Comparison of ENCODE assay signal across 19 cellular contexts in genomic region chr5:123350744-123351143, GRCh38.
"Had no signal": no experiment of that assay in that cellular context is flagged by ENCODE, and none has a peak within 500 bp of the region (broad histone marks: within the 10 kb centered on the region; RNA-seq: fewer than 3 reads in every experiment).

No MANE protein-coding gene starts in this region.

- H3K27me3 ChIP-seq: neural progenitor cell, right atrium auricular region, tibial nerve had no signal

- H3K4me1 Mint-ChIP-seq: activated CD4-positive, alpha-beta memory T cell treated with anti-CD3 and anti-CD28 coated beads, Interleukin-2, amount 10 ng/mL, durations not matched to agents 7 days and 5 days; activated CD8-positive, alpha-beta memory T cell treated with anti-CD3 and anti-CD28 coated beads, Interleukin-2, amount 10 ng/mL, durations not matched to agents 7 days and 5 days; activated naive CD8-positive, alpha-beta T cell treated with anti-CD3 and anti-CD28 coated beads, Interleukin-2, amount 10 ng/mL, durations not matched to agents 7 days and 5 days; naive thymus-derived CD4-positive, alpha-beta T cell; neural progenitor cell had no signal

- H3K27me3 Mint-ChIP-seq: activated CD4-positive, alpha-beta memory T cell treated with anti-CD3 and anti-CD28 coated beads, Interleukin-2, amount 10 ng/mL, durations not matched to agents 7 days and 5 days; activated CD8-positive, alpha-beta memory T cell treated with anti-CD3 and anti-CD28 coated beads, Interleukin-2, amount 10 ng/mL, durations not matched to agents 7 days and 5 days; activated naive CD8-positive, alpha-beta T cell treated with anti-CD3 and anti-CD28 coated beads, Interleukin-2, amount 10 ng/mL, durations not matched to agents 7 days and 5 days; naive thymus-derived CD4-positive, alpha-beta T cell; progenitor cell of endocrine pancreas had no signal

- DNase-seq: activated CD4-positive, alpha-beta memory T cell treated with anti-CD3 and anti-CD28 coated beads, Interleukin-2, amount 10 ng/mL, durations not matched to agents 7 days and 5 days; activated CD4-positive, alpha-beta T cell treated with anti-CD3 and anti-CD28 coated beads for 48 hours; activated CD4-positive, CD25-positive, alpha-beta regulatory T cell; activated CD8-positive, alpha-beta memory T cell treated with anti-CD3 and anti-CD28 coated beads, Interleukin-2, amount 10 ng/mL, durations not matched to agents 7 days and 5 days; activated naive CD4-positive, alpha-beta T cell treated with Interleukin-2 at 50 U/mL for 16 hours; activated naive CD8-positive, alpha-beta T cell treated with anti-CD3 and anti-CD28 coated beads, Interleukin-2, amount 10 ng/mL, durations not matched to agents 7 days and 5 days; cortex of kidney; mesendoderm; naive thymus-derived CD4-positive, alpha-beta T cell; stimulated activated CD4-positive, alpha-beta T cell treated with anti-CD3 and anti-CD28 coated beads, Interleukin-2, amount 100 ng/mL, for 24 hours; stimulated activated naive CD8-positive, alpha-beta T cell treated with anti-CD3 and anti-CD28 coated beads, Interleukin-15, Interleukin-2, amounts not matched to agents 100 U/mL and 50 U/mL, for 24 hours; substantia nigra had no signal

- ATAC-seq: activated CD8-positive, alpha-beta memory T cell treated with anti-CD3 and anti-CD28 coated beads, Interleukin-2, amount 10 ng/mL, durations not matched to agents 7 days and 5 days; esophagus mucosa; naive thymus-derived CD4-positive, alpha-beta T cell; stimulated activated naive CD8-positive, alpha-beta T cell treated with anti-CD3 and anti-CD28 coated beads, Interleukin-15, Interleukin-2, amounts not matched to agents 100 U/mL and 50 U/mL, for 24 hours had no signal

- H3K4me3 ChIP-seq: neural progenitor cell, right atrium auricular region, tibial nerve had no signal

- H3K36me3 ChIP-seq: right atrium auricular region had no signal

- FAIRE-seq: urothelium cell line had no signal

- H3K4me3 Mint-ChIP-seq: activated CD4-positive, alpha-beta memory T cell treated with anti-CD3 and anti-CD28 coated beads, Interleukin-2, amount 10 ng/mL, durations not matched to agents 7 days and 5 days; activated CD8-positive, alpha-beta memory T cell treated with anti-CD3 and anti-CD28 coated beads, Interleukin-2, amount 10 ng/mL, durations not matched to agents 7 days and 5 days; activated naive CD8-positive, alpha-beta T cell treated with anti-CD3 and anti-CD28 coated beads, Interleukin-2, amount 10 ng/mL, durations not matched to agents 7 days and 5 days; naive thymus-derived CD4-positive, alpha-beta T cell; neural progenitor cell had no signal

- H3K27ac Mint-ChIP-seq: activated CD4-positive, alpha-beta memory T cell treated with anti-CD3 and anti-CD28 coated beads, Interleukin-2, amount 10 ng/mL, durations not matched to agents 7 days and 5 days; activated CD8-positive, alpha-beta memory T cell treated with anti-CD3 and anti-CD28 coated beads, Interleukin-2, amount 10 ng/mL, durations not matched to agents 7 days and 5 days; activated naive CD8-positive, alpha-beta T cell treated with anti-CD3 and anti-CD28 coated beads, Interleukin-2, amount 10 ng/mL, durations not matched to agents 7 days and 5 days; activated T-helper 2 cell treated with anti-CD3 and anti-CD28 coated beads, Interferon-gamma antibody, Interleukin-2, Interleukin-4, amounts not matched to agents 10 μg/mL and 5 μg/mL and 100 μg/mL, durations not matched to agents 14 hours and 24 hours and 36 hours; neural progenitor cell; progenitor cell of endocrine pancreas had no signal
